ENCODE assay signal across 9 cellular contexts in genomic region chr6:157322792-157323113, GRCh38. TPM values are rescaled to one million over a fixed set of nuclear protein-coding genes. Genes with fewer than 3 reads are reported as not detected.
DNase-seq lines count a peak whose midpoint lies in the region; ATAC-seq and TF ChIP-seq lines count a peak whose summit lies in the region.
"Had no signal": no experiment of that assay in that cellular context is flagged by ENCODE, and none has a peak within 500 bp of the region (broad histone marks: within the 10 kb centered on the region; RNA-seq: fewer than 3 reads in every experiment).

No MANE protein-coding gene starts in this region.

- no peak overlapping the region for H3K14ac ChIP-seq in mesenchymal stem cell (ENCODE audit: low read length in 2 of 2)

- WGBS in mesenchymal stem cell: 10% methylated on average over 9 of the region's 12 CpGs
- WGBS in upper lobe of left lung, 2 donors: 2 to 5% methylated on average over 12 of the region's 12 CpGs

- H3K27ac ChIP-seq in brain microvascular endothelial cell (peak overlapping the region; percentile 83), mesenchymal stem cell (ENCODE audit: low read length, poor library complexity, severe bottlenecking) (peak overlapping the region; percentile 87), upper lobe of left lung (peak overlapping the region; percentile 91 to 93 (median 92))

- no peak overlapping the region for H3K4ac ChIP-seq in mesenchymal stem cell (ENCODE audit: low read depth in 1 of 2, low read length in 2 of 2)

- CTCF ChIA-PET in activated naive CD4-positive, alpha-beta T cell treated with anti-CD3 and anti-CD28 coated beads, Interleukin-2, amount 10 ng/mL, durations not matched to agents 7 days and 5 days (lab: Charles Lee): interaction anchor here (0.6 to 7.5 kb wide), 8 partner anchors 7 to 434 kb away, joined by 3 to 56 read pairs (median 5); no protein-coding TSS in a partner anchor

- no peak for TF ChIP-seq EP300 in upper lobe of left lung (IDR thresholded peaks at IDR 0.05)

- peak overlapping the region; percentile 95 for H3K4me3 Mint-ChIP-seq in activated naive CD4-positive, alpha-beta T cell treated with anti-CD3 and anti-CD28 coated beads, Interleukin-2, amount 10 ng/mL, durations not matched to agents 7 days and 5 days

- H3K4me3 ChIP-seq in brain microvascular endothelial cell (ENCODE audit: low read depth, low read length) (peak overlapping the region; percentile 91), mesenchymal stem cell (ENCODE audit: insufficient read depth in 1 of 2, low read depth in 1 of 2, low read length in 2 of 2) (peak overlapping the region; percentile 71 to 90), upper lobe of left lung (peak overlapping the region; percentile 56 to 84 (median 81))

- no peaks in the 10 kb centered on the region for H3K9me3 ChIP-seq in mesenchymal stem cell (ENCODE audit: control insufficient read depth, low read length)
- H3K9me3 ChIP-seq in upper lobe of left lung: no peaks in the 10 kb centered on the region

- H3K23ac ChIP-seq in mesenchymal stem cell (ENCODE audit: low read length in 2 of 2): no peak overlapping the region

- H3K4me1 ChIP-seq in mesenchymal stem cell (ENCODE audit: control insufficient read depth, insufficient read depth, low read depth, low read length) (peaks cover 4% of the 10 kb centered on the region), upper lobe of left lung (peaks cover 10 to 15% (median 14%) of the 10 kb centered on the region in 4 donors)

- peak overlapping the region; percentile 82 for H3K4me2 ChIP-seq in mesenchymal stem cell (ENCODE audit: low read length, poor library complexity, severe bottlenecking)

- peak overlapping the region; percentile 96 for H3K9ac ChIP-seq in mesenchymal stem cell (ENCODE audit: low read length)

- peak overlapping the region; percentile 91 for H3K27ac Mint-ChIP-seq in activated naive CD4-positive, alpha-beta T cell treated with anti-CD3 and anti-CD28 coated beads, Interleukin-2, amount 10 ng/mL, durations not matched to agents 7 days and 5 days

- H2AFZ ChIP-seq in mesenchymal stem cell (ENCODE audit: low read depth, low read length): peak overlapping the region; percentile 80

- peaks cover 10% of the 10 kb centered on the region for H3K36me3 Mint-ChIP-seq in activated naive CD4-positive, alpha-beta T cell treated with anti-CD3 and anti-CD28 coated beads, Interleukin-2, amount 10 ng/mL, durations not matched to agents 7 days and 5 days

- H3K79me1 ChIP-seq in mesenchymal stem cell (replicated peaks; ENCODE audit: low read length, poor library complexity, severe bottlenecking): peaks cover 15% of the 10 kb centered on the region

- no peak overlapping the region for H2BK120ac ChIP-seq in mesenchymal stem cell (ENCODE audit: low read depth, low read length)

- H3K27me3 ChIP-seq in brain microvascular endothelial cell (replicated peaks) (no peaks in the 10 kb centered on the region), mesenchymal stem cell (ENCODE audit: control insufficient read depth in 1 of 2, insufficient read depth in 1 of 2, low read length in 2 of 2) (peaks cover 6 to 8% of the 10 kb centered on the region in 2 experiments), upper lobe of left lung (no peaks in the 10 kb centered on the region)

- in situ Hi-C loops in brain microvascular endothelial cell (cut with HindIII; ENCODE audit: low pct_ligation_motif_present, low sequenced_read_pairs): no loop called here

- H4K8ac ChIP-seq in mesenchymal stem cell (ENCODE audit: low read length): no peak overlapping the region

- H3K36me3 ChIP-seq in brain microvascular endothelial cell (replicated peaks) (peaks cover under 1% of the 10 kb centered on the region), mesenchymal stem cell (ENCODE audit: control insufficient read depth in 1 of 2, insufficient read depth in 2 of 2, low read depth in 1 of 2, low read length in 2 of 2) (peaks cover 6 to 31% of the 10 kb centered on the region in 2 experiments), upper lobe of left lung (peaks cover 4 to 22% (median 9%) of the 10 kb centered on the region in 4 donors)

- H2BK15ac ChIP-seq in mesenchymal stem cell (ENCODE audit: low read depth, poor library complexity, severe bottlenecking): no peak overlapping the region

- no peak overlapping the region for H2BK12ac ChIP-seq in mesenchymal stem cell (ENCODE audit: low read length in 2 of 2)

- no peak for TF ChIP-seq POLR2A in upper lobe of left lung (IDR thresholded peaks at IDR 0.05)

- peaks cover 37% of the 10 kb centered on the region for H3K4me1 Mint-ChIP-seq in activated naive CD4-positive, alpha-beta T cell treated with anti-CD3 and anti-CD28 coated beads, Interleukin-2, amount 10 ng/mL, durations not matched to agents 7 days and 5 days

- H4K91ac ChIP-seq in mesenchymal stem cell (ENCODE audit: low read length): no peak overlapping the region

- TF ChIP-seq CTCF in brain microvascular endothelial cell (IDR thresholded peaks at IDR 0.05; ENCODE audit: low read depth, low read length, missing control alignments) (no peak), upper lobe of left lung (IDR thresholded peaks at IDR 0.05) (no peak)

- no peak overlapping the region for H2AK5ac ChIP-seq in mesenchymal stem cell (ENCODE audit: low read length, severe bottlenecking)

- H3K9me3 Mint-ChIP-seq in activated naive CD4-positive, alpha-beta T cell treated with anti-CD3 and anti-CD28 coated beads, Interleukin-2, amount 10 ng/mL, durations not matched to agents 7 days and 5 days: no peaks in the 10 kb centered on the region

- no peak overlapping the region for H2BK5ac ChIP-seq in mesenchymal stem cell (ENCODE audit: low read depth, low read length, poor library complexity, severe bottlenecking)

- H3K18ac ChIP-seq in mesenchymal stem cell (ENCODE audit: low read depth in 1 of 2, low read length in 2 of 2): no peak overlapping the region

- peaks cover 43% of the 10 kb centered on the region for H3K27me3 Mint-ChIP-seq in activated naive CD4-positive, alpha-beta T cell treated with anti-CD3 and anti-CD28 coated beads, Interleukin-2, amount 10 ng/mL, durations not matched to agents 7 days and 5 days

- ATAC-seq in upper lobe of left lung (ENCODE audit: low FRiP score in 2 of 2): no peak

- no peak for DNase-seq in activated naive CD4-positive, alpha-beta T cell treated with anti-CD3 and anti-CD28 coated beads, Interleukin-2, amount 10 ng/mL, durations not matched to agents 7 days and 5 days
- no peak for DNase-seq in activated naive CD4-positive, alpha-beta T cell treated with Interleukin-2 at 50 U/mL for 16 hours
- DNase-seq in brain microvascular endothelial cell (no peak), mesenchymal stem cell (no peak), upper lobe of left lung (no peak), hepatic stellate cell (ENCODE audit: low spot score) (no peak), NCI-H187 (lab: John Stamatoyannopoulos, UW) (no peak), HK-2 (ENCODE audit: unreplicated experiment) (no peak)
- DNase-seq: amniotic stem cell had no signal

RNA-seq across cellular contexts. Expression of gene TMEM242, which starts 0.6 kb away (rescaled TPM):
- 6.1 TPM for polyA plus RNA-seq in mesenchymal stem cell (2013, experiment 1 of 2)
- 6.6 TPM for polyA plus RNA-seq in mesenchymal stem cell (2013, experiment 2 of 2)
- total RNA-seq in upper lobe of left lung: 10 to 100 TPM in 1 of 6 donors, 1 to 10 TPM in 5; 2.1 to 10.8 (median 6.5) TPM

RNA-seq across cellular contexts. Expression of gene ZDHHC14, which starts 58.2 kb away (rescaled TPM):
- polyA plus RNA-seq in mesenchymal stem cell (2013, experiment 1 of 2): 5.9 TPM
- polyA plus RNA-seq in mesenchymal stem cell (2013, experiment 2 of 2): 6.5 TPM
- total RNA-seq in upper lobe of left lung: 10 to 100 TPM in 3 of 6 donors, 1 to 10 TPM in 3; 5.3 to 16.5 (median 9.4) TPM
